Comparison of ENCODE assay signal across 15 cellular contexts in genomic region chr3:183489455-183490210, GRCh38.
DNase-seq lines count a peak whose midpoint lies in the region; TF ChIP-seq lines count a peak whose summit lies in the region.
"Had no signal": no experiment of that assay in that cellular context is flagged by ENCODE, and none has a peak within 500 bp of the region (broad histone marks: within the 10 kb centered on the region; RNA-seq: fewer than 3 reads in every experiment).

No MANE protein-coding gene starts in this region.

- H2AFZ ChIP-seq in fibroblast of lung (ENCODE audit: low read length) = no peak overlapping the region

- no peak overlapping the region for H3K4me2 ChIP-seq in fibroblast of lung (ENCODE audit: extremely low read depth, insufficient read depth, low read length)

- DNase-seq in GM04503 (ENCODE audit: low read depth) (peak; percentile 22), fibroblast of lung (ENCODE audit: low read depth in 2 of 2) (peak; percentile 21 to 43), prostate gland (ENCODE audit: low spot score) (no peak), HuH-7.5 (ENCODE audit: low spot score) (no peak), SHP77 (lab: John Stamatoyannopoulos, UW) (no peak)
- no peak for DNase-seq in activated CD4-positive, alpha-beta T cell treated with anti-CD3 and anti-CD28 coated beads for 4 hours
- DNase-seq: activated CD4-positive, alpha-beta memory T cell treated with anti-CD3 and anti-CD28 coated beads for 36 hours; activated naive CD4-positive, alpha-beta T cell treated with anti-CD3 and anti-CD28 coated beads for 36 hours; Calu3; MG63; occipital lobe; stimulated activated CD4-positive, alpha-beta T cell treated with anti-CD3 and anti-CD28 coated beads, Interleukin-15, amount 100 ng/mL, for 24 hours had no signal

- no peaks in the 10 kb centered on the region for H3K4me1 ChIP-seq in fibroblast of lung (ENCODE audit: control insufficient read depth, extremely low read depth, insufficient read depth, low read length)
- no peaks in the 10 kb centered on the region for H3K4me1 ChIP-seq in prostate gland (replicated peaks)
- H3K4me1 ChIP-seq: tibial nerve had no signal

- no peaks in the 10 kb centered on the region for H4K20me1 ChIP-seq in fibroblast of lung (ENCODE audit: control insufficient read depth, extremely low read depth, insufficient read depth, low read length)

- intact Hi-C loops in prostate gland (cut with DNase I) = no loop called here

- H3K27me3 ChIP-seq in fibroblast of lung (ENCODE audit: control insufficient read depth, insufficient read depth, low read length) (peaks cover 2% of the 10 kb centered on the region), prostate gland (replicated peaks; ENCODE audit: insufficient read depth) (no peaks in the 10 kb centered on the region)
- H3K27me3 ChIP-seq: tibial nerve had no signal

- WGBS in prostate gland = 63% methylated on average over 6 of the region's 6 CpGs

- H3K79me2 ChIP-seq in fibroblast of lung (ENCODE audit: control insufficient read depth, insufficient read depth, low read length) = no peaks in the 10 kb centered on the region

- H3K9ac ChIP-seq in fibroblast of lung (ENCODE audit: insufficient read depth, low read length) = no peak overlapping the region

- H3K27ac ChIP-seq in VCaP (peak overlapping the region; percentile 68), fibroblast of lung (ENCODE audit: insufficient read depth, low read length) (no peak overlapping the region), prostate gland (peak overlapping the region; percentile 33 to 40)
- H3K27ac ChIP-seq: HL-60, tibial nerve had no signal

- no peak for TF ChIP-seq POLR2A in prostate gland (IDR thresholded peaks at IDR 0.05)

- H3K9me3 ChIP-seq in fibroblast of lung (ENCODE audit: control insufficient read depth, insufficient read depth, low read depth, low read length) = no peaks in the 10 kb centered on the region
- H3K9me3 ChIP-seq in prostate gland = no peaks in the 10 kb centered on the region
- H3K9me3 ChIP-seq: MG63, tibial nerve had no signal

- TF ChIP-seq CTCF in VCaP (conservative IDR thresholded peaks at IDR 0.05) (no peak), fibroblast of lung (conservative IDR thresholded peaks at IDR 0.05 in 1 of 2, IDR thresholded peaks at IDR 0.05 in 1 of 2; ENCODE audit: low read depth in 1 of 2, low read length in 2 of 2) (no peak), prostate gland (IDR thresholded peaks at IDR 0.05) (no peak)

- H3K36me3 ChIP-seq in fibroblast of lung (ENCODE audit: control insufficient read depth, insufficient read depth, low read length) (no peaks in the 10 kb centered on the region), prostate gland (no peaks in the 10 kb centered on the region)
- H3K36me3 ChIP-seq: MG63, tibial nerve had no signal

- no peak overlapping the region for H3K4me3 ChIP-seq in fibroblast of lung (replicated peaks in 1 of 4; ENCODE audit: control extremely low read depth in 1 of 4, insufficient read depth in 1 of 4, low read depth in 3 of 4, low read length in 4 of 4)
- H3K4me3 ChIP-seq in prostate gland = no peak overlapping the region
- H3K4me3 ChIP-seq: MG63, tibial nerve had no signal

Comparison
In these comparisons a context has a peak if more than half of its experiments do, and no peak if none do; other contexts are left out.
1. DNase-seq: peak in GM04503 (single experiment) and fibroblast of lung (2 of 2); none in prostate gland (single experiment), HuH-7.5 (single experiment), activated CD4-positive, alpha-beta T cell treated with anti-CD3 and anti-CD28 coated beads for 4 hours (0 of 2) and SHP77 (0 of 2).